Comparison of ENCODE assay signal across 7 cellular contexts in genomic region chr11:6904804-6905203, GRCh38. TPM values are rescaled to one million over a fixed set of nuclear protein-coding genes. Genes with fewer than 3 reads are reported as not detected.
"Had no signal": no experiment of that assay in that cellular context is flagged by ENCODE, and none has a peak within 500 bp of the region (broad histone marks: within the 10 kb centered on the region; RNA-seq: fewer than 3 reads in every experiment).

No MANE protein-coding gene starts in this region.

RNA-seq across cellular contexts. Expression of gene OR2D2, which starts 12.5 kb away (rescaled TPM):
- total RNA-seq: LHCN-M2, Right ventricle myocardium superior, SJSA1 had no signal
- polyA plus RNA-seq: SK-N-SH had no signal

RNA-seq across cellular contexts. Expression of gene OR2D3, which starts 16.0 kb away (rescaled TPM):
- total RNA-seq: LHCN-M2, MCF 10A, PC-3, Peyer's patch, Right ventricle myocardium superior, SJSA1 had no signal
- polyA plus RNA-seq: SK-N-SH had no signal

RNA-seq across cellular contexts. Expression of gene ZNF215, which starts 21.4 kb away (rescaled TPM):
- total RNA-seq: SJSA1 had no signal

RNA-seq across cellular contexts. Expression of gene OR10A4, which starts 28.4 kb away (rescaled TPM):
- total RNA-seq: LHCN-M2, MCF 10A, PC-3, Peyer's patch, Right ventricle myocardium superior, SJSA1 had no signal
- polyA plus RNA-seq: SK-N-SH had no signal

RNA-seq across cellular contexts. Expression of gene OR10A2, which starts 41.9 kb away (rescaled TPM):
- total RNA-seq: LHCN-M2, MCF 10A, PC-3, Peyer's patch, Right ventricle myocardium superior, SJSA1 had no signal
- polyA plus RNA-seq: SK-N-SH had no signal
